Comparison of ENCODE assay signal across 8 cellular contexts in genomic region chr11:75429902-75430691, GRCh38. TPM values are rescaled to one million over a fixed set of nuclear protein-coding genes. Genes with fewer than 3 reads are reported as not detected.
DNase-seq lines count a peak whose midpoint lies in the region; ATAC-seq and TF ChIP-seq lines count a peak whose summit lies in the region.

No MANE protein-coding gene starts in this region.

- intact Hi-C loops in CD4-positive, alpha-beta memory T cell (cut with micrococcal nuclease), result loop anchor here (1.0 kb wide), 1 partner anchor 31 kb away; the partner anchor contains the start of gene RPS3

- peak overlapping the region; percentile 47 to 96 (median 80) for H3K27ac Mint-ChIP-seq in CD4-positive, alpha-beta memory T cell
- H3K27ac Mint-ChIP-seq in osteocyte (ENCODE audit: unreplicated experiment), result no peak overlapping the region

- no peaks in the 10 kb centered on the region for H3K9me3 ChIP-seq in CD4-positive, alpha-beta memory T cell (ENCODE audit: control insufficient read depth in 1 of 2, low read length in 2 of 2)
- H3K9me3 ChIP-seq in Peyer's patch (peaks cover 0 to 6% (median 0%) of the 10 kb centered on the region in 4 donors), gastroesophageal sphincter (peaks cover 0 to 8% (median 0%) of the 10 kb centered on the region in 3 donors), upper lobe of left lung (peaks cover 0 to 5% (median 0%) of the 10 kb centered on the region in 4 donors)

- peaks cover 8 to 26% of the 10 kb centered on the region in 2 donors for H3K27me3 Mint-ChIP-seq in CD4-positive, alpha-beta memory T cell
- peaks cover 27% of the 10 kb centered on the region for H3K27me3 Mint-ChIP-seq in osteocyte (ENCODE audit: unreplicated experiment)

- peak; percentile 73 to 79 (median 77) for DNase-seq in CD4-positive, alpha-beta memory T cell
- DNase-seq in Peyer's patch (peak in 2 of 3 donors; percentile 73 to 83), activated gamma-delta T cell treated with Interleukin-2 at 50 U/mL for 16 hours (peak; percentile 32), osteocyte (ENCODE audit: extremely low spot score, unreplicated experiment) (peak; percentile 90), upper lobe of left lung (peak; percentile 52 to 96)

- POLR2A ChIA-PET in CD4-positive, alpha-beta memory T cell (lab: Charles Lee; ENCODE audit: partially characterized antibody), result interaction anchor here (0.9 to 4.2 kb wide), 11 partner anchors 22 to 384 kb away, joined by 3 to 39 read pairs (median 4); partner anchors contain the start of genes GDPD5, RPS3 and SERPINH1

- peak in 2 of 6 experiments; percentile 13 to 28 for TF ChIP-seq CTCF in Peyer's patch (IDR thresholded peaks at IDR 0.05)
- TF ChIP-seq CTCF in gastroesophageal sphincter (IDR thresholded peaks at IDR 0.05), result no peak
- no peak for TF ChIP-seq CTCF in osteocyte (IDR thresholded peaks at IDR 0.05)
- TF ChIP-seq CTCF in upper lobe of left lung (IDR thresholded peaks at IDR 0.05), result peak in 2 of 6 experiments; percentile 6 to 29

- no peaks in the 10 kb centered on the region for H3K36me3 ChIP-seq in CD4-positive, alpha-beta memory T cell (ENCODE audit: insufficient read depth, low read length)
- H3K36me3 ChIP-seq in Peyer's patch, result no peaks in the 10 kb centered on the region
- H3K36me3 ChIP-seq in gastroesophageal sphincter, result peaks cover 0 to 12% of the 10 kb centered on the region in 2 donors
- H3K36me3 ChIP-seq in upper lobe of left lung, result peaks cover 0 to 1% (median 0%) of the 10 kb centered on the region in 4 donors

- 4% methylated on average over 5 of the region's 133 CpGs; no CpG with 5 or more reads in 1 of the 2 donors for WGBS in gastroesophageal sphincter (ENCODE audit: low coverage in 1 of 2), 2 donors
- 4 to 13% methylated on average over 3 to 32 of the region's 133 CpGs for WGBS in upper lobe of left lung, 2 donors

- peaks cover 6% of the 10 kb centered on the region for H3K27me3 ChIP-seq in CD4-positive, alpha-beta memory T cell (ENCODE audit: insufficient read depth, low read length)
- H3K27me3 ChIP-seq in Peyer's patch (peaks cover 0 to 8% of the 10 kb centered on the region in 2 donors), gastroesophageal sphincter (peaks cover 62% of the 10 kb centered on the region), upper lobe of left lung (peaks cover 0 to 13% (median 2%) of the 10 kb centered on the region in 4 donors)

- H3K4me3 ChIP-seq in CD4-positive, alpha-beta memory T cell (ENCODE audit: low read length in 2 of 2), result peak overlapping the region in 1 of 2 donors; percentile 54
- H3K4me3 ChIP-seq in Peyer's patch (peak overlapping the region; percentile 17 to 59 (median 48)), gastroesophageal sphincter (peak overlapping the region in 1 of 2 donors; percentile 51), upper lobe of left lung (peak overlapping the region in 3 of 4 donors; percentile 45 to 55 (median 52))

- H3K4me1 ChIP-seq in CD4-positive, alpha-beta memory T cell (ENCODE audit: insufficient read depth, low read length), result peaks cover 25% of the 10 kb centered on the region
- peaks cover 0 to 13% (median 9%) of the 10 kb centered on the region in 4 donors for H3K4me1 ChIP-seq in Peyer's patch
- H3K4me1 ChIP-seq in gastroesophageal sphincter, result peaks cover 0 to 39% (median 9%) of the 10 kb centered on the region in 3 donors
- H3K4me1 ChIP-seq in upper lobe of left lung, result peaks cover 8 to 27% (median 19%) of the 10 kb centered on the region in 4 donors

- TF ChIP-seq EP300 in gastroesophageal sphincter (IDR thresholded peaks at IDR 0.05), result no peak
- TF ChIP-seq EP300 in upper lobe of left lung (IDR thresholded peaks at IDR 0.05), result no peak

- TF ChIP-seq POLR2A in Peyer's patch (IDR thresholded peaks at IDR 0.05) (no peak), gastroesophageal sphincter (IDR thresholded peaks at IDR 0.05) (no peak), upper lobe of left lung (IDR thresholded peaks at IDR 0.05) (peak in 1 of 4 donors; percentile 34)

- H3K36me3 Mint-ChIP-seq in CD4-positive, alpha-beta memory T cell, result peaks cover 0 to 9% of the 10 kb centered on the region in 2 donors
- peaks cover 2% of the 10 kb centered on the region for H3K36me3 Mint-ChIP-seq in osteocyte (ENCODE audit: unreplicated experiment)

- peaks cover 13 to 43% (median 22%) of the 10 kb centered on the region in 4 donors for H3K4me1 Mint-ChIP-seq in CD4-positive, alpha-beta memory T cell
- H3K4me1 Mint-ChIP-seq in osteocyte (ENCODE audit: unreplicated experiment), result peaks cover 9% of the 10 kb centered on the region

- H3K9me3 Mint-ChIP-seq in CD4-positive, alpha-beta memory T cell, result peaks cover 0 to 5% (median 0%) of the 10 kb centered on the region in 8 donors
- no peaks in the 10 kb centered on the region for H3K9me3 Mint-ChIP-seq in osteocyte (ENCODE audit: unreplicated experiment)

- peak overlapping the region; percentile 81 to 97 (median 86) for H3K4me3 Mint-ChIP-seq in CD4-positive, alpha-beta memory T cell
- peak overlapping the region; percentile 74 for H3K4me3 Mint-ChIP-seq in osteocyte (ENCODE audit: unreplicated experiment)

- ATAC-seq in HG02870 (IDR thresholded peaks at IDR 0.05; ENCODE audit: unreplicated experiment) (peak; percentile 39), gastroesophageal sphincter (peak; percentile 59), upper lobe of left lung (ENCODE audit: low FRiP score in 2 of 2) (peak; percentile 13 to 82), HG03439 (IDR thresholded peaks at IDR 0.05; ENCODE audit: unreplicated experiment) (no peak)

- CTCF ChIA-PET in CD4-positive, alpha-beta memory T cell (lab: Charles Lee; ENCODE audit: partially characterized antibody), result interaction anchor here (0.6 to 7.7 kb wide), 4 partner anchors 23 to 101 kb away, joined by 3 to 29 read pairs (median 4); partner anchors contain the start of gene RPS3

- no peak overlapping the region for H3K27ac ChIP-seq in CD4-positive, alpha-beta memory T cell (ENCODE audit: low read depth, low read length)
- H3K27ac ChIP-seq in Peyer's patch, result peak overlapping the region in 2 of 4 donors; percentile 10 to 30
- peak overlapping the region in 3 of 4 donors; percentile 27 to 46 (median 31) for H3K27ac ChIP-seq in gastroesophageal sphincter
- H3K27ac ChIP-seq in upper lobe of left lung, result peak overlapping the region in 2 of 4 donors; percentile 51 to 66

RNA-seq across cellular contexts. Expression of gene KLHL35, which starts 2.9 kb away (rescaled TPM):
- total RNA-seq in CD4-positive, alpha-beta memory T cell, result 1 to 10 TPM; 1.2 to 1.5 TPM
- 1 to 10 TPM in 1 of 2 donors, under 1 TPM in 1; 0.93 to 1.5 TPM for polyA plus RNA-seq in CD4-positive, alpha-beta memory T cell
- total RNA-seq in Peyer's patch (1 to 10 TPM in 1 of 4 donors, not detected in 3; 1.6 TPM), gastroesophageal sphincter (under 1 TPM in 1 of 4 donors, not detected in 3; 0.72 TPM), osteocyte (2.3 and 2.8 TPM in 2 replicates), upper lobe of left lung (1 to 10 TPM; 3.5 to 7.3 (median 4.3) TPM)

RNA-seq across cellular contexts. Expression of gene RPS3, which starts 30.8 kb away (rescaled TPM):
- 1,000 to 10,000 TPM; 4,846 to 5,053 TPM for total RNA-seq in CD4-positive, alpha-beta memory T cell
- 1,000 to 10,000 TPM; 5,445 to 5,812 TPM for polyA plus RNA-seq in CD4-positive, alpha-beta memory T cell
- total RNA-seq in Peyer's patch, result 1,000 to 10,000 TPM in 1 of 4 donors, 100 to 1,000 TPM in 3; 505 to 1,121 (median 614) TPM
- total RNA-seq in gastroesophageal sphincter, result 1,000 to 10,000 TPM in 2 of 4 donors, 100 to 1,000 TPM in 2; 767 to 1,946 (median 1,260) TPM
- 2,093 and 2,150 TPM in 2 replicates for total RNA-seq in osteocyte
- 1,000 to 10,000 TPM in 4 of 6 donors, 100 to 1,000 TPM in 2; 474 to 2,141 (median 1,268) TPM for total RNA-seq in upper lobe of left lung

Comparison
In these comparisons a context has a peak if more than half of its experiments do, and no peak if none do; other contexts are left out.
1. DNase-seq: peak in every context shown above with its lines; median percentile 90 in osteocyte; 78 in Peyer's patch; 77 in CD4-positive, alpha-beta memory T cell; 74 in upper lobe of left lung; 32 in activated gamma-delta T cell treated with Interleukin-2 at 50 U/mL for 16 hours.